Comparison of ENCODE assay signal across 21 cellular contexts in the genomic region with DNA sequence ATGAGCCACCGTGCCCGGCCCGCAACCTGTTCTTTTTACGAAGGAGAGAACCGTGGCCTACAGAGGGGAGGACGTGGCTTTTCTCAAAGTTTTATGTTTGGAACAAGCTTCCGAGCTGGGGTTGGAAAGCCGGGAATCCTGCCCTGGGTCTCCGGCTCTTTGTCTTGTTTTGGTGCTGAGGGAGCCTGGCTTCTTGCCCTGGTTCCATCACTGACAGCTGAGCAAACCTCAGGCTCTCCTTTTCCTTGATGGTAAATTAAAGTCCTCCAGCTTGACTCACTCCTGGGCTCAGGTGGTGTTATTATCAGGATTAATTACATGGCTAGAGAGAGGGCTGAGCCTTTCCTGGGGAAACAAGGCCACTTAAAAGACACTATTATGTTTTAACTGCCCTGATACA.
A peak's percentile ranks its signal among the peaks of the same experiment; 100 is the strongest.
DNase-seq lines count a peak whose midpoint lies in the region; ATAC-seq lines count a peak whose summit lies in the region.
"Had no signal": no experiment of that assay in that cellular context is flagged by ENCODE, and none has a peak within 500 bp of the region (broad histone marks: within the 10 kb centered on the region; RNA-seq: fewer than 3 reads in every experiment).

No MANE protein-coding gene starts in this region.

- no peak overlapping the region for H3K4me3 Mint-ChIP-seq in activated T-cell treated with anti-CD3 and anti-CD28 coated beads, Interleukin-2, amount 50 U/mL, for 72 hours
- H3K4me3 Mint-ChIP-seq: stimulated activated memory B cell treated with anti-CD40 and anti-IgM and Interleukin-4, amounts not matched to agents 10 μg/mL and 1 μg/mL and 100 μg/mL, for 72 hours had no signal

- H2BK120ac ChIP-seq in neuronal stem cell (ENCODE audit: low read depth, low read length) = no peak overlapping the region

- peaks cover 6% of the 10 kb centered on the region for H3K27me3 Mint-ChIP-seq in activated T-cell treated with anti-CD3 and anti-CD28 coated beads, Interleukin-2, amount 50 U/mL, for 72 hours (ENCODE audit: low read depth)

- no peak overlapping the region for H3K9ac ChIP-seq in neuronal stem cell (ENCODE audit: low read depth, low read length, poor library complexity)

- no CpG with 5 or more reads among the region's 9 CpGs for WGBS in neuronal stem cell (ENCODE audit: extremely low coverage in 2 of 2, insufficient read length in 2 of 2, insufficient replicate concordance in 1 of 2), 2 donors

- H3K4me1 ChIP-seq in neuronal stem cell (ENCODE audit: control insufficient read depth in 2 of 2, insufficient read depth in 1 of 2, low read depth in 1 of 2, low read length in 2 of 2) = peaks cover 7 to 10% of the 10 kb centered on the region in 2 donors
- H3K4me1 ChIP-seq: colonic mucosa, vagina had no signal

- H3K9me3 Mint-ChIP-seq in activated T-cell treated with anti-CD3 and anti-CD28 coated beads, Interleukin-2, amount 50 U/mL, for 72 hours = no peaks in the 10 kb centered on the region

- no peak overlapping the region for H3K23ac ChIP-seq in neuronal stem cell (ENCODE audit: low read depth, low read length, poor library complexity)

- H2BK5ac ChIP-seq in neuronal stem cell (ENCODE audit: low read length) = no peak overlapping the region

- H3K4ac ChIP-seq in neuronal stem cell (ENCODE audit: low read length) = no peak overlapping the region

- H3K4me3 ChIP-seq in neuronal stem cell (ENCODE audit: low read length in 2 of 2) = no peak overlapping the region
- H3K4me3 ChIP-seq: colonic mucosa, smooth muscle cell, vagina had no signal

- DNase-seq in NCI-H1092 (lab: John Stamatoyannopoulos, UW) (peak; percentile 83), NCI-H2029 treated with DMSO at 0.1 percent for 48 hours (lab: John Stamatoyannopoulos, UW) (peak; percentile 37), NCI-H69 (lab: John Stamatoyannopoulos, UW) (peak; percentile 73), neuronal stem cell (ENCODE audit: low spot score) (no peak), occipital lobe (lab: John Stamatoyannopoulos, UW) (no peak), cardiac septum (ENCODE audit: low spot score) (no peak), superior temporal gyrus (ENCODE audit: extremely low spot score) (no peak)
- no peak for DNase-seq in activated T-cell treated with anti-CD3 and anti-CD28 coated beads, Interleukin-2, amount 50 U/mL, for 72 hours
- DNase-seq: activated CD4-positive, alpha-beta T cell treated with anti-CD3 and anti-CD28 coated beads, Interleukin-2, amount 50 U/mL, for 48 hours; activated CD4-positive, CD25-positive, alpha-beta regulatory T cell; activated gamma-delta T cell; brain microvascular endothelial cell; colonic mucosa; GDM1; MV-4-11; NCI-H446 treated with DMSO at 0.1 percent for 48 hours; T1000 had no signal

- no peak overlapping the region for H2AK5ac ChIP-seq in neuronal stem cell (ENCODE audit: low read depth, low read length)

- peak overlapping the region; percentile 11 for H3K18ac ChIP-seq in neuronal stem cell (ENCODE audit: low read length)

- H3K27ac Mint-ChIP-seq in activated T-cell treated with anti-CD3 and anti-CD28 coated beads, Interleukin-2, amount 50 U/mL, for 72 hours = no peak overlapping the region
- H3K27ac Mint-ChIP-seq: stimulated activated memory B cell treated with anti-CD40 and anti-IgM and Interleukin-4, amounts not matched to agents 10 μg/mL and 1 μg/mL and 100 μg/mL, for 72 hours had no signal

- no peaks in the 10 kb centered on the region for H3K27me3 ChIP-seq in neuronal stem cell (ENCODE audit: control insufficient read depth in 3 of 3, insufficient read depth in 3 of 3, low read depth in 1 of 3, low read length in 3 of 3)
- H3K27me3 ChIP-seq: brain microvascular endothelial cell, colonic mucosa, vagina had no signal

- H3K4me2 ChIP-seq in neuronal stem cell (ENCODE audit: insufficient read depth, low read length, poor library complexity, severe bottlenecking) = no peak overlapping the region
- H3K4me2 ChIP-seq: smooth muscle cell had no signal

- no peak overlapping the region for H2AFZ ChIP-seq in neuronal stem cell (ENCODE audit: low read length)

- H2BK15ac ChIP-seq in neuronal stem cell (ENCODE audit: low read length) = no peak overlapping the region

- no peak overlapping the region for H4K8ac ChIP-seq in neuronal stem cell (ENCODE audit: low read depth, low read length)

- H3K27ac ChIP-seq in neuronal stem cell (replicated peaks; ENCODE audit: low read length) = no peak overlapping the region
- H3K27ac ChIP-seq: brain microvascular endothelial cell, C4-2B, colonic mucosa, vagina had no signal

- no peak for ATAC-seq in activated T-cell treated with anti-CD3 and anti-CD28 coated beads, Interleukin-2, amount 50 U/mL, for 72 hours (replicated peaks in 1 of 2)
- ATAC-seq: stimulated activated memory B cell treated with anti-CD40 and anti-IgM and Interleukin-4, amounts not matched to agents 10 μg/mL and 1 μg/mL and 100 μg/mL, for 72 hours had no signal

- H3K4me1 Mint-ChIP-seq in activated T-cell treated with anti-CD3 and anti-CD28 coated beads, Interleukin-2, amount 50 U/mL, for 72 hours (ENCODE audit: low read depth) = no peaks in the 10 kb centered on the region
- H3K4me1 Mint-ChIP-seq: stimulated activated memory B cell treated with anti-CD40 and anti-IgM and Interleukin-4, amounts not matched to agents 10 μg/mL and 1 μg/mL and 100 μg/mL, for 72 hours had no signal

- intact Hi-C loops in cardiac septum (cut with DNase I) = no loop called here

- peaks cover 0 to 82% of the 10 kb centered on the region in 2 donors for H3K36me3 ChIP-seq in neuronal stem cell (replicated peaks in 1 of 2; ENCODE audit: control insufficient read depth in 2 of 2, insufficient read depth in 2 of 2, low read length in 2 of 2)
- H3K36me3 ChIP-seq: brain microvascular endothelial cell, colonic mucosa, vagina had no signal

- H3K36me3 Mint-ChIP-seq in activated T-cell treated with anti-CD3 and anti-CD28 coated beads, Interleukin-2, amount 50 U/mL, for 72 hours (ENCODE audit: insufficient read depth in 2 of 2) = no peaks in the 10 kb centered on the region
- H3K36me3 Mint-ChIP-seq: stimulated activated memory B cell treated with anti-CD40 and anti-IgM and Interleukin-4, amounts not matched to agents 10 μg/mL and 1 μg/mL and 100 μg/mL, for 72 hours had no signal

- no peak overlapping the region for H4K91ac ChIP-seq in neuronal stem cell (ENCODE audit: low read depth, low read length, poor library complexity)

- peaks cover 2 to 17% of the 10 kb centered on the region in 2 donors for H3K9me3 ChIP-seq in neuronal stem cell (replicated peaks in 1 of 2; ENCODE audit: control insufficient read depth in 2 of 2, insufficient read depth in 1 of 2, low read depth in 1 of 2, low read length in 2 of 2)
- H3K9me3 ChIP-seq: colonic mucosa, vagina had no signal

- no peaks in the 10 kb centered on the region for H3K79me1 ChIP-seq in neuronal stem cell (ENCODE audit: low read depth, low read length)

- no peak overlapping the region for H3K14ac ChIP-seq in neuronal stem cell (ENCODE audit: low read length)

- no peak overlapping the region for H2BK12ac ChIP-seq in neuronal stem cell (ENCODE audit: low read length)

Comparison
In these comparisons a context has a peak if more than half of its experiments do, and no peak if none do; other contexts are left out.
1. DNase-seq: peak in NCI-H1092 (single experiment), NCI-H2029 treated with DMSO at 0.1 percent for 48 hours (single experiment) and NCI-H69 (single experiment); none in neuronal stem cell (single experiment), occipital lobe (single experiment), activated T-cell treated with anti-CD3 and anti-CD28 coated beads, Interleukin-2, amount 50 U/mL, for 72 hours (0 of 2), cardiac septum (single experiment) and superior temporal gyrus (single experiment).